ENCODE assay signal across 14 cellular contexts in genomic region chrX:154885057-154885456, GRCh38. TPM values are rescaled to one million over a fixed set of nuclear protein-coding genes. Genes with fewer than 3 reads are reported as not detected.
"Had no signal": no experiment of that assay in that cellular context is flagged by ENCODE, and none has a peak within 500 bp of the region (broad histone marks: within the 10 kb centered on the region; RNA-seq: fewer than 3 reads in every experiment).

No MANE protein-coding gene starts in this region.

RNA-seq across cellular contexts. Expression of gene SMIM9, which starts 50.6 kb away (rescaled TPM):
- total RNA-seq: activated B cell treated with CpG ODN at 0.5 μM for 24 hours; activated CD4-positive, alpha-beta memory T cell treated with anti-CD3 and anti-CD28 coated beads for 36 hours; activated CD4-positive, alpha-beta memory T cell treated with anti-CD3 and anti-CD28 coated beads, Interleukin-2, amount 10 ng/mL, durations not matched to agents 7 days and 5 days; activated CD4-positive, alpha-beta T cell treated with anti-CD3 and anti-CD28 coated beads for 36 hours; activated CD4-positive, alpha-beta T cell treated with anti-CD3 and anti-CD28 coated beads, Interleukin-2, amount 10 ng/mL, durations not matched to agents 24 days and 14 days; activated CD4-positive, alpha-beta T cell treated with anti-CD3 and anti-CD28 coated beads, Interleukin-2, amount 10 ng/mL, durations not matched to agents 7 days and 5 days; activated CD8-positive, alpha-beta memory T cell treated with anti-CD3 and anti-CD28 coated beads for 36 hours; activated CD8-positive, alpha-beta T cell treated with anti-CD3 and anti-CD28 coated beads for 36 hours; activated CD8-positive, alpha-beta T cell treated with anti-CD3 and anti-CD28 coated beads, Interleukin-2, amount 10 ng/mL, durations not matched to agents 7 days and 5 days; T-cell; T-helper 1 cell treated with Interleukin-12 subunit alpha and Interleukin-12 subunit beta and Interleukin-4 antibody, amounts not matched to agents 30 ng/mL and 1 ng/mL, for 36 hours; T-helper 17 cell; T-helper 2 cell treated with Interferon-gamma antibody and Interleukin-4, amounts not matched to agents 100 ng/mL and 5 ng/mL, for 36 hours; WTC11 had no signal
